Comparison of ENCODE assay signal across 15 cellular contexts in the genomic region with DNA sequence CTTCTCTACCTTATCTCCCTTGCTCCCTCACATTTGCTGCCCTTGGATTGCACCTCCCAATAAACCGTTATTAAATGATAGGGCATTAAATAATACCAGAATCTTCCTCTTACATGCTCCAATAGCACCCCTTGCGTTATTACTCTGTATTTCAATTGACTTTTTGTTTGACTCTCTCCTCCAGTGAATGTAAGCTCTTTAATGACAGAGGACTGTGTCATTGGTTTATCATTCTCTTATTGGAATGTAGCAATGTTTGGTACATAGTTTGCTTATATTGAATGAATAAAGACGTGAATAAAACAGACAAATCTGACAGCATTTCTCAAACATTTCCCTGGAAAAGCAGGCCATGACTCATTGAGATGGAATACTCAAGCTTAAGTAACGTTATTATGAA. TPM values are rescaled to one million over a fixed set of nuclear protein-coding genes. Genes with fewer than 3 reads are reported as not detected.
A peak's percentile ranks its signal among the peaks of the same experiment; 100 is the strongest.
DNase-seq lines count a peak whose midpoint lies in the region; ATAC-seq and TF ChIP-seq lines count a peak whose summit lies in the region.
"Had no signal": no experiment of that assay in that cellular context is flagged by ENCODE, and none has a peak within 500 bp of the region (broad histone marks: within the 10 kb centered on the region; RNA-seq: fewer than 3 reads in every experiment).

No MANE protein-coding gene starts in this region.

- CTCF ChIA-PET in AG04449 (lab: Yijun Ruan, JAX) (interaction anchor here (1.3 to 4.9 kb wide), 8 partner anchors 12 to 65 kb away, joined by 3 to 43 read pairs (median 6); partner anchors contain the start of gene DTX4), mammary epithelial cell (lab: Charles Lee; ENCODE audit: low non-redundant PET) (interaction anchor here (0.6 to 1.0 kb wide), 2 partner anchors 15 to 47 kb away, joined by 3 read pairs; no protein-coding TSS in a partner anchor)

- H3K36me3 ChIP-seq in mammary epithelial cell (ENCODE audit: insufficient read depth, low read length) = no peaks in the 10 kb centered on the region
- H3K36me3 ChIP-seq: HAP-1, upper lobe of right lung had no signal

- H3K4me3 ChIP-seq in AG04449 (ENCODE audit: low read depth, low read length) (no peak overlapping the region), mammary epithelial cell (replicated peaks in 1 of 3; ENCODE audit: insufficient read depth in 1 of 3, low read depth in 2 of 3, low read length in 3 of 3) (no peak overlapping the region)
- H3K4me3 ChIP-seq: HAP-1, upper lobe of right lung had no signal

- H3K9me3 ChIP-seq in mammary epithelial cell (replicated peaks; ENCODE audit: insufficient read depth, low read length) = no peaks in the 10 kb centered on the region
- H3K9me3 ChIP-seq: HAP-1, upper lobe of right lung had no signal

- no peaks in the 10 kb centered on the region for H3K79me2 ChIP-seq in mammary epithelial cell (ENCODE audit: insufficient read depth, low read length)

- ATAC-seq in HG02610 (IDR thresholded peaks at IDR 0.05; ENCODE audit: unreplicated experiment) = no peak
- no peak; the same call in 2 of the 3 replicates for ATAC-seq in SK-N-SH treated with all-trans-retinoic acid at 6 μM for 48 hours
- ATAC-seq: upper lobe of right lung had no signal

- 37% methylated on average over 4 of the region's 4 CpGs for WGBS in mammary epithelial cell (ENCODE audit: low coverage, missing lambda C conversion rate)

- TF ChIP-seq CTCF in AG04449 (IDR thresholded peaks at IDR 0.05; ENCODE audit: insufficient read depth, low read length, missing control alignments) (peak; percentile 4), mammary epithelial cell (conservative IDR thresholded peaks at IDR 0.05 in 1 of 2, IDR thresholded peaks at IDR 0.05 in 1 of 2; ENCODE audit: extremely low read depth in 1 of 2, insufficient read depth in 1 of 2, low read depth in 1 of 2, low read length in 2 of 2) (no peak)

- peaks cover 2% of the 10 kb centered on the region for H3K27me3 ChIP-seq in mammary epithelial cell (ENCODE audit: insufficient read depth, low read length)
- H3K27me3 ChIP-seq: upper lobe of right lung had no signal

- DNase-seq in AG04449 (ENCODE audit: low read depth, low spot score) (peak; percentile 55), HS-5 (ENCODE audit: low read depth) (peak; percentile 95), mammary epithelial cell (peak; percentile 64), kidney tubule cell (ENCODE audit: low spot score) (peak; percentile 6), HUDEP-2 (lab: John Stamatoyannopoulos, UW; ENCODE audit: unreplicated experiment in 76 of 76) (no peak), NCI-H1105 (lab: John Stamatoyannopoulos, UW) (no peak)
- DNase-seq: activated CD4-positive, alpha-beta memory T cell treated with anti-CD3 and anti-CD28 coated beads for 36 hours; NCI-H510A; T-helper 9 cell; upper lobe of right lung had no signal

- no peak overlapping the region for H3K27ac ChIP-seq in mammary epithelial cell (ENCODE audit: insufficient read depth, low read depth, low read length)
- H3K27ac ChIP-seq: upper lobe of right lung had no signal

- intact Hi-C loops in mammary epithelial cell (cut with micrococcal nuclease) = loop anchor here (5.0 kb wide), 1 partner anchor 46 kb away; no protein-coding TSS in a partner anchor

- no peak overlapping the region for H3K4me2 ChIP-seq in mammary epithelial cell (ENCODE audit: insufficient read depth, low read depth, low read length)

- dilution Hi-C loops in mammary epithelial cell (cut with HindIII; ENCODE audit: low sequenced_read_pairs) = no loop called here

- no peak overlapping the region for H3K9ac ChIP-seq in mammary epithelial cell (ENCODE audit: insufficient read depth, low read length)

- no peak overlapping the region for H2AFZ ChIP-seq in mammary epithelial cell (ENCODE audit: low read depth, low read length)

- in situ Hi-C loops in mammary epithelial cell (cut with MboI; ENCODE audit: low sequenced_read_pairs in 2 of 2) = no loop called here

- BruUV-seq in mammary epithelial cell (replicated peaks; lab: Mats Ljungman, UMichigan) = no TSS peak

- peaks cover 22% of the 10 kb centered on the region for H3K4me1 ChIP-seq in mammary epithelial cell (ENCODE audit: insufficient read depth, low read length)
- H3K4me1 ChIP-seq: HAP-1 had no signal

- POLR2A ChIA-PET in AG04449 (lab: Yijun Ruan, JAX) = interaction anchor here (1.0 kb wide), 1 partner anchor 79 kb away, joined by 3 read pairs; the partner anchor contains the start of gene FAM111A

- no peaks in the 10 kb centered on the region for H4K20me1 ChIP-seq in mammary epithelial cell (ENCODE audit: insufficient read depth, low read length)

TF ChIP-seq in SK-N-SH treated with all-trans-retinoic acid at 6 μM for 48 hours, 23 proteins besides CTCF, POLR2A, EP300 and RAD21 (continues in another document):
- no peak for TF ChIP-seq RARB (CRISPR knock-in tag; IDR thresholded peaks at IDR 0.05)
- TF ChIP-seq ZNF8 (CRISPR knock-in tag; IDR thresholded peaks at IDR 0.05) = no peak
- no peak for TF ChIP-seq ISL1 (CRISPR knock-in tag; IDR thresholded peaks at IDR 0.05)
- no peak for TF ChIP-seq PPARA (CRISPR knock-in tag; IDR thresholded peaks at IDR 0.05; ENCODE audit: borderline replicate concordance)
- no peak for TF ChIP-seq ZNF565 (CRISPR knock-in tag; conservative IDR thresholded peaks at IDR 0.05; ENCODE audit: low read depth)
- no peak for TF ChIP-seq ZNF70 (CRISPR knock-in tag; IDR thresholded peaks at IDR 0.05)
- TF ChIP-seq, protein P1, sequence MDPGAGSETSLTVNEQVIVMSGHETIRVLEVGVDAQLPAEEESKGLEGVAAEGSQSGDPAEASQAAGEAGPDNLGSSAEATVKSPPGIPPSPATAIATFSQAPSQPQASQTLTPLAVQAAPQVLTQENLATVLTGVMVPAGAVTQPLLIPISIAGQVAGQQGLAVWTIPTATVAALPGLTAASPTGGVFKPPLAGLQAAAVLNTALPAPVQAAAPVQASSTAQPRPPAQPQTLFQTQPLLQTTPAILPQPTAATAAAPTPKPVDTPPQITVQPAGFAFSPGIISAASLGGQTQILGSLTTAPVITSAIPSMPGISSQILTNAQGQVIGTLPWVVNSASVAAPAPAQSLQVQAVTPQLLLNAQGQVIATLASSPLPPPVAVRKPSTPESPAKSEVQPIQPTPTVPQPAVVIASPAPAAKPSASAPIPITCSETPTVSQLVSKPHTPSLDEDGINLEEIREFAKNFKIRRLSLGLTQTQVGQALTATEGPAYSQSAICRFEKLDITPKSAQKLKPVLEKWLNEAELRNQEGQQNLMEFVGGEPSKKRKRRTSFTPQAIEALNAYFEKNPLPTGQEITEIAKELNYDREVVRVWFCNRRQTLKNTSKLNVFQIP (CRISPR knock-in tag; IDR thresholded peaks at IDR 0.05; ENCODE audit: borderline replicate concordance, low read depth) = no peak
- no peak for TF ChIP-seq ARNTL (CRISPR knock-in tag; IDR thresholded peaks at IDR 0.05; ENCODE audit: borderline replicate concordance, low read depth)
- TF ChIP-seq, protein P2, sequence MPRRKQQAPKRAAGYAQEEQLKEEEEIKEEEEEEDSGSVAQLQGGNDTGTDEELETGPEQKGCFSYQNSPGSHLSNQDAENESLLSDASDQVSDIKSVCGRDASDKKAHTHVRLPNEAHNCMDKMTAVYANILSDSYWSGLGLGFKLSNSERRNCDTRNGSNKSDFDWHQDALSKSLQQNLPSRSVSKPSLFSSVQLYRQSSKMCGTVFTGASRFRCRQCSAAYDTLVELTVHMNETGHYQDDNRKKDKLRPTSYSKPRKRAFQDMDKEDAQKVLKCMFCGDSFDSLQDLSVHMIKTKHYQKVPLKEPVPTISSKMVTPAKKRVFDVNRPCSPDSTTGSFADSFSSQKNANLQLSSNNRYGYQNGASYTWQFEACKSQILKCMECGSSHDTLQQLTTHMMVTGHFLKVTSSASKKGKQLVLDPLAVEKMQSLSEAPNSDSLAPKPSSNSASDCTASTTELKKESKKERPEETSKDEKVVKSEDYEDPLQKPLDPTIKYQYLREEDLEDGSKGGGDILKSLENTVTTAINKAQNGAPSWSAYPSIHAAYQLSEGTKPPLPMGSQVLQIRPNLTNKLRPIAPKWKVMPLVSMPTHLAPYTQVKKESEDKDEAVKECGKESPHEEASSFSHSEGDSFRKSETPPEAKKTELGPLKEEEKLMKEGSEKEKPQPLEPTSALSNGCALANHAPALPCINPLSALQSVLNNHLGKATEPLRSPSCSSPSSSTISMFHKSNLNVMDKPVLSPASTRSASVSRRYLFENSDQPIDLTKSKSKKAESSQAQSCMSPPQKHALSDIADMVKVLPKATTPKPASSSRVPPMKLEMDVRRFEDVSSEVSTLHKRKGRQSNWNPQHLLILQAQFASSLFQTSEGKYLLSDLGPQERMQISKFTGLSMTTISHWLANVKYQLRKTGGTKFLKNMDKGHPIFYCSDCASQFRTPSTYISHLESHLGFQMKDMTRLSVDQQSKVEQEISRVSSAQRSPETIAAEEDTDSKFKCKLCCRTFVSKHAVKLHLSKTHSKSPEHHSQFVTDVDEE (CRISPR knock-in tag; IDR thresholded peaks at IDR 0.05) = no peak
- TF ChIP-seq ZFP30 (CRISPR knock-in tag; IDR thresholded peaks at IDR 0.05) = no peak
- no peak for TF ChIP-seq GLIS3 (CRISPR knock-in tag; IDR thresholded peaks at IDR 0.05)
- TF ChIP-seq, protein P3, sequence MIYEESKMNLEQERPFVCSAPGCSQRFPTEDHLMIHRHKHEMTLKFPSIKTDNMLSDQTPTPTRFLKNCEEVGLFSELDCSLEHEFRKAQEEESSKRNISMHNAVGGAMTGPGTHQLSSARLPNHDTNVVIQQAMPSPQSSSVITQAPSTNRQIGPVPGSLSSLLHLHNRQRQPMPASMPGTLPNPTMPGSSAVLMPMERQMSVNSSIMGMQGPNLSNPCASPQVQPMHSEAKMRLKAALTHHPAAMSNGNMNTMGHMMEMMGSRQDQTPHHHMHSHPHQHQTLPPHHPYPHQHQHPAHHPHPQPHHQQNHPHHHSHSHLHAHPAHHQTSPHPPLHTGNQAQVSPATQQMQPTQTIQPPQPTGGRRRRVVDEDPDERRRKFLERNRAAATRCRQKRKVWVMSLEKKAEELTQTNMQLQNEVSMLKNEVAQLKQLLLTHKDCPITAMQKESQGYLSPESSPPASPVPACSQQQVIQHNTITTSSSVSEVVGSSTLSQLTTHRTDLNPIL (CRISPR knock-in tag; IDR thresholded peaks at IDR 0.05; ENCODE audit: low read depth) = no peak
- no peak for TF ChIP-seq ZC3H10 (CRISPR knock-in tag; IDR thresholded peaks at IDR 0.05)
- no peak for TF ChIP-seq ESRRG (CRISPR knock-in tag; IDR thresholded peaks at IDR 0.05)
- no peak for TF ChIP-seq TCF4 (CRISPR knock-in tag; IDR thresholded peaks at IDR 0.05; ENCODE audit: borderline replicate concordance)

RNA-seq across cellular contexts. Expression of gene MPEG1, which starts 8.7 kb away (rescaled TPM):
- not detected for total RNA-seq in mammary epithelial cell
- polyA plus RNA-seq in mammary epithelial cell = not detected
- not detected for polyA minus RNA-seq in mammary epithelial cell
- total RNA-seq: activated CD4-positive, alpha-beta memory T cell treated with anti-CD3 and anti-CD28 coated beads for 36 hours; lung microvascular endothelial cell had no signal
- polyA plus RNA-seq: BJ had no signal

RNA-seq across cellular contexts. Expression of gene DTX4, which starts 49.5 kb away (rescaled TPM):
- total RNA-seq in mammary epithelial cell = 10 to 100 TPM; 10.4 to 11.5 TPM
- polyA plus RNA-seq in mammary epithelial cell = 2.1 TPM
- 25.1 TPM for polyA minus RNA-seq in mammary epithelial cell

Comparison
In these comparisons a context has a peak if more than half of its experiments do, and no peak if none do; other contexts are left out.
1. DNase-seq: peak in AG04449 (single experiment), HS-5 (single experiment), mammary epithelial cell (single experiment) and kidney tubule cell (single experiment); none in HUDEP-2 (0 of 76) and NCI-H1105 (single experiment).